7 cellular contexts compared by ENCODE assay signal in the genomic region with DNA sequence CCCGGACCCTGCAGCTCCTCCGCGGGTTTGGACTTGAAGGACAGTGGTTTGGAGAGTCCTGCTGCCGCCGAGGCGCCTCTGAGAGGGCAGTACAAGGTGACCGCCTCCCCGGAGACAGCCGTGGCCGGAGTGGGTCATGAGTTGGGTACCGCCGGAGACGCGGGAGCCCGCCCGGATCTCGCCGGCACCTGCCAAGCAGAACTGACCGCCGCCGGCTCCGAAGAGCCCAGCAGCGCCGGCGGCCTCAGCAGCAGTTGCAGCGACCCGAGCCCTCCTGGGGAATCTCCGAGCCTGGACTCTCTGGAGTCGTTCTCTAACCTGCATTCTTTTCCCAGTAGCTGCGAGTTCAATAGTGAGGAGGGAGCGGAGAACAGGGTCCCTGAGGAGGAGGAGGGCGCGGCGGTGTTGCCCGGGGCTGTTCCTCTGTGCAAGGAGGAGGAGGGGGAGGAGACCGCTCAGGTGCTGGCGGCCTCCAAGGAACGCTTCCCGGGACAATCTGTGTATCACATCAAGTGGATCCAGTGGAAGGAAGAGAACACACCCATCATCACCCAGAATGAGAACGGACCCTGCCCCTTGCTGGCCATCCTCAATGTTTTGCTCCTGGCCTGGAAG. TPM values are rescaled to one million over a fixed set of nuclear protein-coding genes. Genes with fewer than 3 reads are reported as not detected.
A peak's percentile ranks its signal among the peaks of the same experiment; 100 is the strongest.
DNase-seq lines count a peak whose midpoint lies in the region; ATAC-seq and TF ChIP-seq lines count a peak whose summit lies in the region.

No MANE protein-coding gene starts in this region.

- peak; percentile 5 for ATAC-seq in GM18498 (IDR thresholded peaks at IDR 0.05; ENCODE audit: unreplicated experiment)

- peaks cover 6% of the 10 kb centered on the region; the same call in 1 of the 2 replicates for H3K4me1 Mint-ChIP-seq in HFFc6 (ENCODE audit: low read depth)

- no peaks in the 10 kb centered on the region for H3K27me3 ChIP-seq in neutrophil

- H3K9me3 ChIP-seq in neutrophil, result no peaks in the 10 kb centered on the region

- TF ChIP-seq CTCF in HFFc6 (IDR thresholded peaks at IDR 0.05), result no peak
- TF ChIP-seq CTCF in neutrophil (IDR thresholded peaks at IDR 0.05), result no peak

- peak overlapping the region; percentile 78 to 89 for H3K4me3 ChIP-seq in neutrophil (ENCODE audit: low read depth in 1 of 2, low read length in 1 of 2)

- peaks cover 5% of the 10 kb centered on the region; the same call in 1 of the 2 replicates for H3K36me3 Mint-ChIP-seq in HFFc6 (ENCODE audit: low read depth)

- no peaks in the 10 kb centered on the region for H3K9me3 Mint-ChIP-seq in HFFc6

- peak; percentile 23 for DNase-seq in HFFc6
- peak; percentile 9 for DNase-seq in NCI-H146 treated with DMSO at 0.1 percent for 48 hours (lab: John Stamatoyannopoulos, UW; ENCODE audit: unreplicated experiment)
- DNase-seq in activated naive CD4-positive, alpha-beta T cell treated with Interleukin-2 at 50 U/mL for 16 hours, result peak; percentile 25
- DNase-seq in germinal center (ENCODE audit: low spot score), result peak; percentile 31
- no peak for DNase-seq in H4 (ENCODE audit: low spot score)

- peaks cover 38 to 42% of the 10 kb centered on the region in 2 experiments for H3K4me1 ChIP-seq in neutrophil (ENCODE audit: control insufficient read depth in 1 of 2, insufficient read depth in 1 of 2, low read depth in 1 of 2, low read length in 1 of 2)

- H3K27ac ChIP-seq in neutrophil, result peak overlapping the region; percentile 82

- no peaks in the 10 kb centered on the region for H3K36me3 ChIP-seq in neutrophil

- H3K27me3 Mint-ChIP-seq in HFFc6 (ENCODE audit: insufficient read depth), result no peaks in the 10 kb centered on the region

- H3K27ac Mint-ChIP-seq in HFFc6, result peak overlapping the region; percentile 98

- no peak overlapping the region for H3K4me3 Mint-ChIP-seq in HFFc6

RNA-seq across cellular contexts. Expression of a gene that starts 0.6 kb away (rescaled TPM):
- 10 to 100 TPM; 27.9 to 35.7 (median 29.9) TPM for total RNA-seq in HFFc6 (2021; fragmentation: NEBNext Ultra II Directional; extraction: Animal tissue kit (Norgen Biotek cat#: 25700))
- 2.5 and 3.4 TPM in 2 replicates for total RNA-seq in H4 (2014; rRNA removed; shearing (Covaris generic))

RNA-seq across cellular contexts. Expression of a gene that starts 22.2 kb away (rescaled TPM):
- 100 to 1,000 TPM; 155 to 227 (median 196) TPM for total RNA-seq in HFFc6 (2021; fragmentation: NEBNext Ultra II Directional; extraction: Animal tissue kit (Norgen Biotek cat#: 25700))
- 37.4 and 58.3 TPM in 2 replicates for total RNA-seq in H4 (2014; rRNA removed; shearing (Covaris generic))
